Comparison of ENCODE assay signal across 1 cellular context in genomic region chr5:151250346-151251000, GRCh38.
TF ChIP-seq lines count a peak whose summit lies in the region.

No MANE protein-coding gene starts in this region.

TF ChIP-seq in HepG2, 621 proteins besides CTCF, POLR2A, EP300 and RAD21 (continued from another document and continues in another):
- TF ChIP-seq, protein P1, sequence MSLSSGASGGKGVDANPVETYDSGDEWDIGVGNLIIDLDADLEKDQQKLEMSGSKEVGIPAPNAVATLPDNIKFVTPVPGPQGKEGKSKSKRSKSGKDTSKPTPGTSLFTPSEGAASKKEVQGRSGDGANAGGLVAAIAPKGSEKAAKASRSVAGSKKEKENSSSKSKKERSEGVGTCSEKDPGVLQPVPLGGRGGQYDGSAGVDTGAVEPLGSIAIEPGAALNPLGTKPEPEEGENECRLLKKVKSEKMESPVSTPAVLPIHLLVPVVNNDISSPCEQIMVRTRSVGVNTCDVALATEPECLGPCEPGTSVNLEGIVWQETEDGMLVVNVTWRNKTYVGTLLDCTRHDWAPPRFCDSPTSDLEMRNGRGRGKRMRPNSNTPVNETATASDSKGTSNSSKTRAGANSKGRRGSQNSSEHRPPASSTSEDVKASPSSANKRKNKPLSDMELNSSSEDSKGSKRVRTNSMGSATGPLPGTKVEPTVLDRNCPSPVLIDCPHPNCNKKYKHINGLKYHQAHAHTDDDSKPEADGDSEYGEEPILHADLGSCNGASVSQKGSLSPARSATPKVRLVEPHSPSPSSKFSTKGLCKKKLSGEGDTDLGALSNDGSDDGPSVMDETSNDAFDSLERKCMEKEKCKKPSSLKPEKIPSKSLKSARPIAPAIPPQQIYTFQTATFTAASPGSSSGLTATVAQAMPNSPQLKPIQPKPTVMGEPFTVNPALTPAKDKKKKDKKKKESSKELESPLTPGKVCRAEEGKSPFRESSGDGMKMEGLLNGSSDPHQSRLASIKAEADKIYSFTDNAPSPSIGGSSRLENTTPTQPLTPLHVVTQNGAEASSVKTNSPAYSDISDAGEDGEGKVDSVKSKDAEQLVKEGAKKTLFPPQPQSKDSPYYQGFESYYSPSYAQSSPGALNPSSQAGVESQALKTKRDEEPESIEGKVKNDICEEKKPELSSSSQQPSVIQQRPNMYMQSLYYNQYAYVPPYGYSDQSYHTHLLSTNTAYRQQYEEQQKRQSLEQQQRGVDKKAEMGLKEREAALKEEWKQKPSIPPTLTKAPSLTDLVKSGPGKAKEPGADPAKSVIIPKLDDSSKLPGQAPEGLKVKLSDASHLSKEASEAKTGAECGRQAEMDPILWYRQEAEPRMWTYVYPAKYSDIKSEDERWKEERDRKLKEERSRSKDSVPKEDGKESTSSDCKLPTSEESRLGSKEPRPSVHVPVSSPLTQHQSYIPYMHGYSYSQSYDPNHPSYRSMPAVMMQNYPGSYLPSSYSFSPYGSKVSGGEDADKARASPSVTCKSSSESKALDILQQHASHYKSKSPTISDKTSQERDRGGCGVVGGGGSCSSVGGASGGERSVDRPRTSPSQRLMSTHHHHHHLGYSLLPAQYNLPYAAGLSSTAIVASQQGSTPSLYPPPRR (CRISPR knock-in tag; IDR thresholded peaks at IDR 0.05; ENCODE audit: borderline replicate concordance), result no peak
- no peak for TF ChIP-seq E2F1 (CRISPR knock-in tag; IDR thresholded peaks at IDR 0.05)
- TF ChIP-seq NFIB (CRISPR knock-in tag; IDR thresholded peaks at IDR 0.05; ENCODE audit: borderline replicate concordance), result no peak
- no peak for TF ChIP-seq SNAPC2 (CRISPR knock-in tag; IDR thresholded peaks at IDR 0.05)
- no peak for TF ChIP-seq ZSCAN12 (CRISPR knock-in tag; IDR thresholded peaks at IDR 0.05)
- TF ChIP-seq NR0B2 (CRISPR knock-in tag; IDR thresholded peaks at IDR 0.05), result no peak
- no peak for TF ChIP-seq ZUFSP (CRISPR knock-in tag; IDR thresholded peaks at IDR 0.05; ENCODE audit: borderline replicate concordance)
- TF ChIP-seq ZNF879 (CRISPR knock-in tag; IDR thresholded peaks at IDR 0.05), result no peak
- no peak for TF ChIP-seq ZNF441 (CRISPR knock-in tag; IDR thresholded peaks at IDR 0.05; ENCODE audit: borderline replicate concordance)
- TF ChIP-seq ZNF230 (CRISPR knock-in tag; IDR thresholded peaks at IDR 0.05), result no peak
- TF ChIP-seq HOXD1 (CRISPR knock-in tag; IDR thresholded peaks at IDR 0.05), result no peak
- TF ChIP-seq CHCHD3 (CRISPR knock-in tag; IDR thresholded peaks at IDR 0.05), result no peak
- no peak for TF ChIP-seq ZSCAN22 (CRISPR knock-in tag; IDR thresholded peaks at IDR 0.05)
- TF ChIP-seq, protein P2, sequence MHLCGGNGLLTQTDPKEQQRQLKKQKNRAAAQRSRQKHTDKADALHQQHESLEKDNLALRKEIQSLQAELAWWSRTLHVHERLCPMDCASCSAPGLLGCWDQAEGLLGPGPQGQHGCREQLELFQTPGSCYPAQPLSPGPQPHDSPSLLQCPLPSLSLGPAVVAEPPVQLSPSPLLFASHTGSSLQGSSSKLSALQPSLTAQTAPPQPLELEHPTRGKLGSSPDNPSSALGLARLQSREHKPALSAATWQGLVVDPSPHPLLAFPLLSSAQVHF (CRISPR knock-in tag; IDR thresholded peaks at IDR 0.05), result no peak
- no peak for TF ChIP-seq DRAP1 (CRISPR knock-in tag; IDR thresholded peaks at IDR 0.05)
- no peak for TF ChIP-seq BCL6 (CRISPR knock-in tag; IDR thresholded peaks at IDR 0.05)
- TF ChIP-seq KDM6A (CRISPR knock-in tag; IDR thresholded peaks at IDR 0.05; ENCODE audit: low read depth), result no peak
- TF ChIP-seq RBM22 (optimal IDR thresholded peaks at IDR 0.05; ENCODE audit: low read length), result no peak
- TF ChIP-seq RARG (CRISPR knock-in tag; IDR thresholded peaks at IDR 0.05; ENCODE audit: low read depth), result no peak
- TF ChIP-seq KDM5A (IDR thresholded peaks at IDR 0.05; ENCODE audit: borderline replicate concordance, low read length), result peak; percentile 66; the same call in 1 of the 2 replicates
- TF ChIP-seq ZMYM2 (CRISPR knock-in tag; IDR thresholded peaks at IDR 0.05), result no peak
- no peak for TF ChIP-seq ZNF446 (CRISPR knock-in tag; IDR thresholded peaks at IDR 0.05)
- TF ChIP-seq TRIM24 (CRISPR knock-in tag; IDR thresholded peaks at IDR 0.05), result no peak
- no peak for TF ChIP-seq MXD4 (CRISPR knock-in tag; IDR thresholded peaks at IDR 0.05)
- TF ChIP-seq TFDP2 (CRISPR knock-in tag; IDR thresholded peaks at IDR 0.05), result no peak
- TF ChIP-seq ZNF264 (CRISPR knock-in tag; IDR thresholded peaks at IDR 0.05), result 0 out of 2 replicates have a peak, but pooled peaks have one; percentile 13
- no peak for TF ChIP-seq ZNF883 (CRISPR knock-in tag; IDR thresholded peaks at IDR 0.05; ENCODE audit: not compliant biosample characterization)
- TF ChIP-seq TAF15 (IDR thresholded peaks at IDR 0.05; ENCODE audit: low read depth, low read length, poor library complexity, severe bottlenecking), result no peak
- TF ChIP-seq IKZF1 (IDR thresholded peaks at IDR 0.05), result no peak
- TF ChIP-seq, protein P3, sequence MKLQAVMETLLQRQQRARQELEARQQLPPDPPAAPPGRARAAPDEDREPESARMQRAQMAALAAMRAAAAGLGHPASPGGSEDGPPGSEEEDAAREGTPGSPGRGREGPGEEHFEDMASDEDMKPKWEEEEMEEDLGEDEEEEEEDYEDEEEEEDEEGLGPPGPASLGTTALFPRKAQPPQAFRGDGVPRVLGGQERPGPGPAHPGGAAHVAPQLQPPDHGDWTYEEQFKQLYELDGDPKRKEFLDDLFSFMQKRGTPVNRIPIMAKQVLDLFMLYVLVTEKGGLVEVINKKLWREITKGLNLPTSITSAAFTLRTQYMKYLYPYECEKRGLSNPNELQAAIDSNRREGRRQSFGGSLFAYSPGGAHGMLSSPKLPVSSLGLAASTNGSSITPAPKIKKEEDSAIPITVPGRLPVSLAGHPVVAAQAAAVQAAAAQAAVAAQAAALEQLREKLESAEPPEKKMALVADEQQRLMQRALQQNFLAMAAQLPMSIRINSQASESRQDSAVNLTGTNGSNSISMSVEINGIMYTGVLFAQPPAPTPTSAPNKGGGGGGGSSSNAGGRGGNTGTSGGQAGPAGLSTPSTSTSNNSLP (IDR thresholded peaks at IDR 0.05; ENCODE audit: low read depth, low read length), result no peak
- TF ChIP-seq, protein P4, sequence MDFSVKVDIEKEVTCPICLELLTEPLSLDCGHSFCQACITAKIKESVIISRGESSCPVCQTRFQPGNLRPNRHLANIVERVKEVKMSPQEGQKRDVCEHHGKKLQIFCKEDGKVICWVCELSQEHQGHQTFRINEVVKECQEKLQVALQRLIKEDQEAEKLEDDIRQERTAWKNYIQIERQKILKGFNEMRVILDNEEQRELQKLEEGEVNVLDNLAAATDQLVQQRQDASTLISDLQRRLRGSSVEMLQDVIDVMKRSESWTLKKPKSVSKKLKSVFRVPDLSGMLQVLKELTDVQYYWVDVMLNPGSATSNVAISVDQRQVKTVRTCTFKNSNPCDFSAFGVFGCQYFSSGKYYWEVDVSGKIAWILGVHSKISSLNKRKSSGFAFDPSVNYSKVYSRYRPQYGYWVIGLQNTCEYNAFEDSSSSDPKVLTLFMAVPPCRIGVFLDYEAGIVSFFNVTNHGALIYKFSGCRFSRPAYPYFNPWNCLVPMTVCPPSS (IDR thresholded peaks at IDR 0.05), result no peak
- TF ChIP-seq HIC2 (CRISPR knock-in tag; IDR thresholded peaks at IDR 0.05; ENCODE audit: low read depth), result no peak
- TF ChIP-seq ZSCAN30 (CRISPR knock-in tag; IDR thresholded peaks at IDR 0.05), result no peak
- TF ChIP-seq ZNF780A (CRISPR knock-in tag; IDR thresholded peaks at IDR 0.05), result no peak
- no peak for TF ChIP-seq ZNF317 (CRISPR knock-in tag; IDR thresholded peaks at IDR 0.05)
- TF ChIP-seq THYN1 (CRISPR knock-in tag; IDR thresholded peaks at IDR 0.05; ENCODE audit: borderline replicate concordance, low read depth), result no peak
- TF ChIP-seq ZNF552 (CRISPR knock-in tag; IDR thresholded peaks at IDR 0.05; ENCODE audit: borderline replicate concordance), result no peak
- no peak for TF ChIP-seq ELF3 (CRISPR knock-in tag; IDR thresholded peaks at IDR 0.05)
- TF ChIP-seq EZH2 (conservative IDR thresholded peaks at IDR 0.05; ENCODE audit: low read depth, low read length), result no peak
- TF ChIP-seq MATR3 (CRISPR knock-in tag; IDR thresholded peaks at IDR 0.05), result no peak
- TF ChIP-seq GABPA (IDR thresholded peaks at IDR 0.05; ENCODE audit: low read depth, low read length), result no peak
- TF ChIP-seq GABPA (CRISPR knock-in tag; IDR thresholded peaks at IDR 0.05; ENCODE audit: low read depth), result no peak; the same call in 1 of the 2 replicates
- TF ChIP-seq ZMYM3 (CRISPR knock-in tag; IDR thresholded peaks at IDR 0.05), result no peak
- no peak for TF ChIP-seq ZMAT3 (CRISPR knock-in tag; conservative IDR thresholded peaks at IDR 0.05)
- TF ChIP-seq GMEB2 (CRISPR knock-in tag; IDR thresholded peaks at IDR 0.05; ENCODE audit: low read depth), result no peak
- TF ChIP-seq PRMT3 (CRISPR knock-in tag; IDR thresholded peaks at IDR 0.05; ENCODE audit: borderline replicate concordance, low read depth), result no peak
- TF ChIP-seq RFXANK (CRISPR knock-in tag; IDR thresholded peaks at IDR 0.05), result no peak
- no peak; the same call in 1 of the 2 replicates for TF ChIP-seq TBX2 (CRISPR knock-in tag; IDR thresholded peaks at IDR 0.05; ENCODE audit: borderline replicate concordance)
- TF ChIP-seq SNAI1 (CRISPR knock-in tag; IDR thresholded peaks at IDR 0.05; ENCODE audit: borderline replicate concordance), result no peak
